In genomic region chr3:157086775-157087174, GRCh38 we compare ENCODE assay signal across 14 cellular contexts.
DNase-seq lines count a peak whose midpoint lies in the region; ATAC-seq and TF ChIP-seq lines count a peak whose summit lies in the region.
"Had no signal": no experiment of that assay in that cellular context is flagged by ENCODE, and none has a peak within 500 bp of the region (broad histone marks: within the 10 kb centered on the region; RNA-seq: fewer than 3 reads in every experiment).

No MANE protein-coding gene starts in this region.

- peaks cover 8% of the 10 kb centered on the region for H3K36me3 Mint-ChIP-seq in activated CD4-positive, alpha-beta memory T cell treated with anti-CD3 and anti-CD28 coated beads, Interleukin-2, amount 10 ng/mL, durations not matched to agents 7 days and 5 days (ENCODE audit: low read depth)
- H3K36me3 Mint-ChIP-seq in activated CD4-positive, alpha-beta memory T cell treated with anti-CD3 and anti-CD28 coated beads for 36 hours = no peaks in the 10 kb centered on the region

- H3K36me3 ChIP-seq in right lobe of liver = no peaks in the 10 kb centered on the region
- no peaks in the 10 kb centered on the region for H3K36me3 ChIP-seq in HAP-1 (replicated peaks)
- H3K36me3 ChIP-seq: left lung had no signal

- H3K27me3 ChIP-seq in right lobe of liver (no peaks in the 10 kb centered on the region), HAP-1 (ENCODE audit: low read depth) (no peaks in the 10 kb centered on the region)
- H3K27me3 ChIP-seq: left lung had no signal

- H3K4me1 Mint-ChIP-seq in activated CD4-positive, alpha-beta memory T cell treated with anti-CD3 and anti-CD28 coated beads, Interleukin-2, amount 10 ng/mL, durations not matched to agents 7 days and 5 days = peaks cover 69% of the 10 kb centered on the region
- H3K4me1 Mint-ChIP-seq in activated CD4-positive, alpha-beta memory T cell treated with anti-CD3 and anti-CD28 coated beads for 36 hours (ENCODE audit: low read depth) = peaks cover 62% of the 10 kb centered on the region

- POLR2A ChIA-PET in activated CD4-positive, alpha-beta memory T cell treated with anti-CD3 and anti-CD28 coated beads, Interleukin-2, amount 10 ng/mL, durations not matched to agents 7 days and 5 days (lab: Charles Lee) = interaction anchor here (0.8 to 15.0 kb wide), 10 partner anchors 32 to 603 kb away, joined by 3 to 381 read pairs (median 23); partner anchors contain the start of genes SSR3 and TIPARP
- POLR2A ChIA-PET in activated CD4-positive, alpha-beta memory T cell treated with anti-CD3 and anti-CD28 coated beads for 36 hours (lab: Charles Lee) = interaction anchor here (2.2 kb wide), 1 partner anchor 74 kb away, joined by 6 read pairs; the partner anchor contains the start of gene CCNL1

- TF ChIP-seq POLR2A in right lobe of liver (IDR thresholded peaks at IDR 0.05) = no peak

- H3K4me3 Mint-ChIP-seq in activated CD4-positive, alpha-beta memory T cell treated with anti-CD3 and anti-CD28 coated beads, Interleukin-2, amount 10 ng/mL, durations not matched to agents 7 days and 5 days = no peak overlapping the region
- H3K4me3 Mint-ChIP-seq in activated CD4-positive, alpha-beta memory T cell treated with anti-CD3 and anti-CD28 coated beads for 36 hours = no peak overlapping the region

- H3K4me3 ChIP-seq in right lobe of liver = no peak overlapping the region
- H3K4me3 ChIP-seq in HAP-1 = no peak overlapping the region
- H3K4me3 ChIP-seq: left lung had no signal

- H3K27me3 Mint-ChIP-seq in activated CD4-positive, alpha-beta memory T cell treated with anti-CD3 and anti-CD28 coated beads, Interleukin-2, amount 10 ng/mL, durations not matched to agents 7 days and 5 days = no peaks in the 10 kb centered on the region
- no peaks in the 10 kb centered on the region for H3K27me3 Mint-ChIP-seq in activated CD4-positive, alpha-beta memory T cell treated with anti-CD3 and anti-CD28 coated beads for 36 hours
- H3K27me3 Mint-ChIP-seq: effector memory CD8-positive, alpha-beta T cell had no signal

- TF ChIP-seq CTCF in VCaP (conservative IDR thresholded peaks at IDR 0.05) (no peak), right lobe of liver (IDR thresholded peaks at IDR 0.05) (no peak)

- H3K9me3 ChIP-seq in right lobe of liver (no peaks in the 10 kb centered on the region), HAP-1 (no peaks in the 10 kb centered on the region)
- H3K9me3 ChIP-seq: left lung had no signal

- 58% methylated on average over 3 of the region's 3 CpGs for WGBS in right lobe of liver (ENCODE audit: insufficient coverage, low coverage, low lambda C conversion rate, missing lambda C conversion rate)

- no peaks in the 10 kb centered on the region for H3K9me3 Mint-ChIP-seq in activated CD4-positive, alpha-beta memory T cell treated with anti-CD3 and anti-CD28 coated beads, Interleukin-2, amount 10 ng/mL, durations not matched to agents 7 days and 5 days
- H3K9me3 Mint-ChIP-seq in activated CD4-positive, alpha-beta memory T cell treated with anti-CD3 and anti-CD28 coated beads for 36 hours = no peaks in the 10 kb centered on the region
- H3K9me3 Mint-ChIP-seq: effector memory CD8-positive, alpha-beta T cell had no signal

- DNase-seq in activated CD4-positive, alpha-beta memory T cell treated with anti-CD3 and anti-CD28 coated beads, Interleukin-2, amount 10 ng/mL, durations not matched to agents 7 days and 5 days = no peak
- DNase-seq in activated CD4-positive, alpha-beta memory T cell treated with anti-CD3 and anti-CD28 coated beads for 36 hours = no peak
- DNase-seq in right lobe of liver (no peak), C1 segment of cervical spinal cord (lab: John Stamatoyannopoulos, UW) (no peak), HAP-1 (ENCODE audit: low spot score in 2 of 2) (no peak)
- DNase-seq: effector memory CD8-positive, alpha-beta T cell; glutamatergic neuron; left lung; NCI-H1048; stimulated activated CD4-positive, alpha-beta T cell treated with anti-CD3 and anti-CD28 coated beads, Interleukin-4, amount 100 ng/mL, for 4 hours had no signal

- peaks cover 0 to 33% (median 11%) of the 10 kb centered on the region in 4 donors for H3K4me1 ChIP-seq in right lobe of liver
- H3K4me1 ChIP-seq in HAP-1 = peaks cover 18% of the 10 kb centered on the region

- in situ Hi-C loops in HAP-1 (cut with MboI; ENCODE audit: low sequenced_read_pairs) = loop anchor here (25.0 kb wide), 1 partner anchor 549 kb away; no protein-coding TSS in a partner anchor

- CTCF ChIA-PET in activated CD4-positive, alpha-beta memory T cell treated with anti-CD3 and anti-CD28 coated beads, Interleukin-2, amount 10 ng/mL, durations not matched to agents 7 days and 5 days (lab: Charles Lee) = interaction anchor here (2.0 to 7.5 kb wide), 3 partner anchors 11 to 50 kb away, joined by 7 to 92 read pairs (median 84); no protein-coding TSS in a partner anchor
- CTCF ChIA-PET in activated CD4-positive, alpha-beta memory T cell treated with anti-CD3 and anti-CD28 coated beads for 36 hours (lab: Charles Lee) = interaction anchor here (0.7 to 5.2 kb wide), 5 partner anchors 27 to 935 kb away, joined by 3 to 53 read pairs (median 4); partner anchors contain the start of gene SSR3

- H3K27ac ChIP-seq in VCaP (peak overlapping the region; percentile 95), right lobe of liver (peak overlapping the region in 2 of 3 donors; percentile 99 to 100), temporal lobe (ENCODE audit: low read depth, low read length) (peak overlapping the region; percentile 98)
- H3K27ac ChIP-seq: RWPE1 had no signal

- no peak for ATAC-seq in right lobe of liver
- no peak for ATAC-seq in HG02571 (IDR thresholded peaks at IDR 0.05; ENCODE audit: unreplicated experiment)
- ATAC-seq: effector memory CD8-positive, alpha-beta T cell; left lung had no signal

- intact Hi-C loops in activated CD4-positive, alpha-beta memory T cell treated with anti-CD3 and anti-CD28 coated beads for 36 hours (cut with micrococcal nuclease) = loop anchor here (5.0 kb wide), 1 partner anchor 141 kb away; no protein-coding TSS in a partner anchor
- intact Hi-C loops in right lobe of liver (cut with DNase I) = loop anchor here (10.0 kb wide), 3 partner anchors 48 to 412 kb away; partner anchors contain the start of gene TIPARP (in 2 of the 2)

- peak overlapping the region; percentile 23 for H3K27ac Mint-ChIP-seq in activated CD4-positive, alpha-beta memory T cell treated with anti-CD3 and anti-CD28 coated beads, Interleukin-2, amount 10 ng/mL, durations not matched to agents 7 days and 5 days
- no peak overlapping the region for H3K27ac Mint-ChIP-seq in activated CD4-positive, alpha-beta memory T cell treated with anti-CD3 and anti-CD28 coated beads for 36 hours
